17 cellular contexts compared by ENCODE assay signal in the genomic region with DNA sequence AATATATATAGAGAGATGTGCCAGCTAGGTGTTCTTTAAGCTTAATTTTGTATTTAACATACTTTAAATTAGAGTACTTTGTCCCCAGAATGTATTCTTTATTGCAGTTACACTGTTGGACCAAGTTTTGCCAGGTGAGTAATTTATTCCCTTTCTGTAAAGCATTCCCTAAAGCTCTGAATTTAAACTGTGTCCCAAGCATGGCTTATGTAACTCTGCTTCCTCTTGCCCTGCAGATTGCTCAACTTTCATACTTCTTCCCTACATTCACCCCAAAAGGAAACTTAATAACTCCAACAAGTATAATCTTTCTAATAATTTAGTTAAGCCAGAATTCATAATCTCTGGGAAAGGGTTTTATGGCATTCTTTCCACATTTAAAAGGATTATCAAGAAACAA. TPM values are rescaled to one million over a fixed set of nuclear protein-coding genes. Genes with fewer than 3 reads are reported as not detected.
A peak's percentile ranks its signal among the peaks of the same experiment; 100 is the strongest.
DNase-seq lines count a peak whose midpoint lies in the region; ATAC-seq and TF ChIP-seq lines count a peak whose summit lies in the region.
"Had no signal": no experiment of that assay in that cellular context is flagged by ENCODE, and none has a peak within 500 bp of the region (broad histone marks: within the 10 kb centered on the region; RNA-seq: fewer than 3 reads in every experiment).

No MANE protein-coding gene starts in this region.

- peaks cover 31 to 54% of the 10 kb centered on the region in 2 donors for H3K4me1 Mint-ChIP-seq in effector memory CD8-positive, alpha-beta T cell (ENCODE audit: low read depth in 2 of 2)
- peaks cover 40% of the 10 kb centered on the region for H3K4me1 Mint-ChIP-seq in mesothelial cell of epicardium

- TF ChIP-seq POLR2A in erythroblast (IDR thresholded peaks at IDR 0.05; ENCODE audit: low read length) = no peak

- H3K27ac Mint-ChIP-seq in effector memory CD8-positive, alpha-beta T cell = peak overlapping the region; percentile 7 to 19
- H3K27ac Mint-ChIP-seq in mesothelial cell of epicardium = peak overlapping the region; percentile 50
- H3K27ac Mint-ChIP-seq: activated T-helper 17 cell treated with anti-CD3 and anti-CD28 coated beads, Interleukin-2, amount 50 U/mL, for 72 hours had no signal

- no peak for TF ChIP-seq RAD21 in Ishikawa (IDR thresholded peaks at IDR 0.05; ENCODE audit: low read depth)

- TF ChIP-seq CTCF in mesothelial cell of epicardium (IDR thresholded peaks at IDR 0.05; ENCODE audit: unreplicated experiment) (no peak), dorsolateral prefrontal cortex (IDR thresholded peaks at IDR 0.05 in 54 of 56, conservative IDR thresholded peaks at IDR 0.05 in 2 of 56; ENCODE audit: low read depth in 1 of 56, partially characterized antibody in 56 of 56) (no peak)

- no peaks in the 10 kb centered on the region for H3K27me3 Mint-ChIP-seq in effector memory CD8-positive, alpha-beta T cell
- no peaks in the 10 kb centered on the region for H3K27me3 Mint-ChIP-seq in mesothelial cell of epicardium (ENCODE audit: low read depth)
- H3K27me3 Mint-ChIP-seq: activated T-helper 17 cell treated with anti-CD3 and anti-CD28 coated beads, Interleukin-2, amount 50 U/mL, for 72 hours had no signal

- DNase-seq in AG20443 (ENCODE audit: low spot score) (peak; percentile 19), mesothelial cell of epicardium (ENCODE audit: low spot score in 2 of 2, unreplicated experiment in 2 of 2) (no peak), dorsolateral prefrontal cortex (no peak), erythroblast (lab: John Stamatoyannopoulos, UW) (no peak)
- DNase-seq in effector memory CD8-positive, alpha-beta T cell = no peak
- no peak for DNase-seq in stimulated activated naive CD4-positive, alpha-beta T cell (lab: John Stamatoyannopoulos, UW)
- DNase-seq: activated CD8-positive, alpha-beta memory T cell treated with anti-CD3 and anti-CD28 coated beads for 24 hours; Calu3; head of caudate nucleus; immature natural killer cell; NCI-H2171; stomach had no signal

- H3K36me3 Mint-ChIP-seq in effector memory CD8-positive, alpha-beta T cell (ENCODE audit: insufficient read depth) = peaks cover 12% of the 10 kb centered on the region
- H3K36me3 Mint-ChIP-seq in mesothelial cell of epicardium = peaks cover 35% of the 10 kb centered on the region

- intact Hi-C loops in dorsolateral prefrontal cortex (cut with DNase I) = loop anchor here in 1 of 2 donors (10.0 kb wide), 1 partner anchor 486 kb away; no protein-coding TSS in a partner anchor

- H3K27ac ChIP-seq in dorsolateral prefrontal cortex = peak overlapping the region in 1 of 59 donors; percentile 12

- no peak overlapping the region for H3K4me3 ChIP-seq in dorsolateral prefrontal cortex
- H3K4me3 ChIP-seq: stomach had no signal

- H3K4me3 Mint-ChIP-seq in effector memory CD8-positive, alpha-beta T cell = no peak overlapping the region
- no peak overlapping the region for H3K4me3 Mint-ChIP-seq in mesothelial cell of epicardium
- H3K4me3 Mint-ChIP-seq: activated T-helper 17 cell treated with anti-CD3 and anti-CD28 coated beads, Interleukin-2, amount 50 U/mL, for 72 hours; immature natural killer cell; neural crest cell had no signal

- ATAC-seq in effector memory CD8-positive, alpha-beta T cell (replicated peaks) = no peak
- ATAC-seq in GM18511 (IDR thresholded peaks at IDR 0.05; ENCODE audit: unreplicated experiment) = no peak
- ATAC-seq: activated T-helper 17 cell treated with anti-CD3 and anti-CD28 coated beads, Interleukin-2, amount 50 U/mL, for 72 hours; HCT116 had no signal

- no peak for TF ChIP-seq EP300 in Ishikawa (IDR thresholded peaks at IDR 0.05; ENCODE audit: borderline replicate concordance)

- no peaks in the 10 kb centered on the region for H3K27me3 ChIP-seq in dorsolateral prefrontal cortex
- H3K27me3 ChIP-seq: stomach had no signal

- H3K9me3 Mint-ChIP-seq in effector memory CD8-positive, alpha-beta T cell = no peaks in the 10 kb centered on the region
- H3K9me3 Mint-ChIP-seq in mesothelial cell of epicardium = peaks cover 8% of the 10 kb centered on the region
- H3K9me3 Mint-ChIP-seq: immature natural killer cell, neural crest cell had no signal

TF ChIP-seq in Ishikawa, 13 proteins besides CTCF, POLR2A, EP300 and RAD21:
- TF ChIP-seq CEBPB (IDR thresholded peaks at IDR 0.05) (0 out of 2 replicates have a peak, but pooled peaks have one; percentile 31), TAF1 (IDR thresholded peaks at IDR 0.05; ENCODE audit: low read depth) (no peak)

RNA-seq across cellular contexts. Expression of a gene that starts 5.6 kb away (rescaled TPM):
- 29.8 to 35.3 TPM (median 32.0 TPM) in 3 replicates for total RNA-seq in mesothelial cell of epicardium
- total RNA-seq in dorsolateral prefrontal cortex = 10 to 100 TPM; 32.7 to 64.3 (median 46.4) TPM
